ENCODE assay signal across 19 cellular contexts in the genomic region with DNA sequence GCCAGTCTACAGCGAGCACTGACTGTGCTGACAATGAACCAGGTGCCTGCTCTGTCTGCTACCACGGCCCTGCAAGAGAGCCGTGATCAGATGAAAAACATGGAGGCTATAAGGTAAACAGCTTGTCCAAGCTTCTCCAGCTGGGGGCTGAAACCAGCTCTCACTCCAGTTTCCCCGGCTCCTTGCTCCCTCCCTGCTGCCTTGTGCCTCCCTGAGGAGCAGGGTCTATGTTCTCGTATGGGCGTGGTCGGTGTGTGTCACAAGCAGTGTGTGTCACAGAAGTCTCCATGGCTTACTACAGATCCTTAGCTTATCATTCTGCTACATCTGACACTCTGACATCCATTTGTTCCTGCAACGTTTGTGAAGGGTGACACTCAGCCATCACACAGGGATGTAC.
"Had no signal": no experiment of that assay in that cellular context is flagged by ENCODE, and none has a peak within 500 bp of the region (broad histone marks: within the 10 kb centered on the region; RNA-seq: fewer than 3 reads in every experiment).

No MANE protein-coding gene starts in this region.

- H3K4me3 Mint-ChIP-seq: activated B cell treated with CpG ODN at 0.5 μM for 24 hours; activated CD8-positive, alpha-beta T cell treated with anti-CD3 and anti-CD28 coated beads, Interleukin-2, amount 10 ng/mL, durations not matched to agents 7 days and 5 days; activated naive CD8-positive, alpha-beta T cell treated with anti-CD3 and anti-CD28 coated beads, Interleukin-2, amount 10 ng/mL, durations not matched to agents 7 days and 5 days; activated T-helper 1 cell treated with anti-CD3 and anti-CD28 coated beads, Interleukin-12 subunit alpha, Interleukin-12 subunit beta, Interleukin-2, Interleukin-4 antibody, amounts not matched to agents 30 ng/mL and 10 ng/mL and 1 ng/mL, durations not matched to agents 14 hours and 24 hours and 36 hours; brain; naive thymus-derived CD4-positive, alpha-beta T cell; T-helper 1 cell treated with Interleukin-12 subunit alpha and Interleukin-12 subunit beta and Interleukin-4 antibody, amounts not matched to agents 30 μg/mL and 1 μg/mL, for 36 hours had no signal

- ATAC-seq: activated CD8-positive, alpha-beta T cell treated with anti-CD3 and anti-CD28 coated beads, Interleukin-2, amount 10 ng/mL, durations not matched to agents 7 days and 5 days; naive thymus-derived CD4-positive, alpha-beta T cell; pancreas had no signal

- H3K27ac Mint-ChIP-seq: activated B cell treated with CpG ODN at 0.5 μM for 24 hours; activated CD8-positive, alpha-beta T cell treated with anti-CD3 and anti-CD28 coated beads, Interleukin-2, amount 10 ng/mL, durations not matched to agents 7 days and 5 days; activated naive CD8-positive, alpha-beta T cell treated with anti-CD3 and anti-CD28 coated beads, Interleukin-2, amount 10 ng/mL, durations not matched to agents 7 days and 5 days; activated T-helper 1 cell treated with anti-CD3 and anti-CD28 coated beads, Interleukin-12 subunit alpha, Interleukin-12 subunit beta, Interleukin-2, Interleukin-4 antibody, amounts not matched to agents 30 ng/mL and 10 ng/mL and 1 ng/mL, durations not matched to agents 14 hours and 24 hours and 36 hours had no signal

- DNase-seq: activated B cell treated with CpG ODN at 0.5 μM for 24 hours; activated CD4-positive, alpha-beta T cell treated with anti-CD3 and anti-CD28 coated beads for 48 hours; activated CD8-positive, alpha-beta T cell treated with anti-CD3 and anti-CD28 coated beads, Interleukin-2, amount 10 ng/mL, durations not matched to agents 7 days and 5 days; activated naive CD8-positive, alpha-beta T cell treated with anti-CD3 and anti-CD28 coated beads, Interleukin-2, amount 10 ng/mL, durations not matched to agents 7 days and 5 days; cortex of kidney; effector CD4-positive, alpha-beta T cell; esophagus squamous epithelium; glutamatergic neuron; midbrain; naive thymus-derived CD4-positive, alpha-beta T cell; pancreas; sigmoid colon; stimulated activated CD4-positive, alpha-beta T cell treated with anti-CD3 and anti-CD28 coated beads, Interleukin-12 subunit alpha, Interleukin-12 subunit beta, amount 100 ng/mL, for 4 hours; stimulated activated CD4-positive, alpha-beta T cell treated with anti-CD3 and anti-CD28 coated beads, Interleukin-2, amount 100 ng/mL, for 24 hours; stomach; testis had no signal

- H3K4me1 Mint-ChIP-seq: activated B cell treated with CpG ODN at 0.5 μM for 24 hours had no signal

- H3K27me3 Mint-ChIP-seq: activated B cell treated with CpG ODN at 0.5 μM for 24 hours; activated naive CD8-positive, alpha-beta T cell treated with anti-CD3 and anti-CD28 coated beads, Interleukin-2, amount 10 ng/mL, durations not matched to agents 7 days and 5 days; brain; naive thymus-derived CD4-positive, alpha-beta T cell had no signal

- H3K9me3 Mint-ChIP-seq: activated B cell treated with CpG ODN at 0.5 μM for 24 hours; activated naive CD8-positive, alpha-beta T cell treated with anti-CD3 and anti-CD28 coated beads, Interleukin-2, amount 10 ng/mL, durations not matched to agents 7 days and 5 days; activated T-helper 1 cell treated with anti-CD3 and anti-CD28 coated beads, Interleukin-12 subunit alpha, Interleukin-12 subunit beta, Interleukin-2, Interleukin-4 antibody, amounts not matched to agents 30 ng/mL and 10 ng/mL and 1 ng/mL, durations not matched to agents 14 hours and 24 hours and 36 hours; brain; T-helper 1 cell treated with Interleukin-12 subunit alpha and Interleukin-12 subunit beta and Interleukin-4 antibody, amounts not matched to agents 30 μg/mL and 1 μg/mL, for 36 hours had no signal
